ENCODE assay signal across 8 cellular contexts in genomic region chr19:611506-611869, GRCh38. TPM values are rescaled to one million over a fixed set of nuclear protein-coding genes. Genes with fewer than 3 reads are reported as not detected.
DNase-seq lines count a peak whose midpoint lies in the region; ATAC-seq and TF ChIP-seq lines count a peak whose summit lies in the region.

No MANE protein-coding gene starts in this region.

- H3K9me2 ChIP-seq in MM.1S (replicated peaks; ENCODE audit: insufficient read depth, low read length) = no peaks in the 10 kb centered on the region

- no peak overlapping the region for H2AFZ ChIP-seq in MM.1S (ENCODE audit: low read length)

- H3K4me3 ChIP-seq in effector memory CD4-positive, alpha-beta T cell (ENCODE audit: insufficient read depth, low read depth, low read length, poor library complexity, severe bottlenecking) = peak overlapping the region; percentile 56
- no peak overlapping the region for H3K4me3 ChIP-seq in MM.1S (ENCODE audit: low read length)
- H3K4me3 ChIP-seq in H7 (ENCODE audit: insufficient read depth, low read depth, low read length) = no peak overlapping the region
- no peak overlapping the region for H3K4me3 ChIP-seq in right cardiac atrium (ENCODE audit: low read length)

- H3K9ac ChIP-seq in MM.1S (ENCODE audit: low read length) = no peak overlapping the region

- no peaks in the 10 kb centered on the region for H3K9me3 ChIP-seq in effector memory CD4-positive, alpha-beta T cell (ENCODE audit: control insufficient read depth, low read length)
- H3K9me3 ChIP-seq in MM.1S (replicated peaks; ENCODE audit: insufficient read depth, low read length) = no peaks in the 10 kb centered on the region
- no peaks in the 10 kb centered on the region for H3K9me3 ChIP-seq in right cardiac atrium (ENCODE audit: control insufficient read depth, low read length)

- no peaks in the 10 kb centered on the region for H3K27me3 ChIP-seq in effector memory CD4-positive, alpha-beta T cell (replicated peaks; ENCODE audit: control insufficient read depth, insufficient read depth, low read length, poor library complexity, severe bottlenecking)
- H3K27me3 ChIP-seq in MM.1S (replicated peaks; ENCODE audit: insufficient read depth, low read length) = peaks cover 8% of the 10 kb centered on the region; the same call in 1 of the 2 replicates
- H3K27me3 ChIP-seq in H7 (ENCODE audit: control insufficient read depth, insufficient read depth, low read length) = no peaks in the 10 kb centered on the region
- H3K27me3 ChIP-seq in right cardiac atrium (ENCODE audit: control insufficient read depth, insufficient read depth) = no peaks in the 10 kb centered on the region

- TF ChIP-seq CTCF in MM.1S (IDR thresholded peaks at IDR 0.05; ENCODE audit: low read length) = no peak

- peak; percentile 99 for DNase-seq in H4 (ENCODE audit: low spot score)
- peak; percentile 52 to 61 for DNase-seq in activated CD4-positive, alpha-beta T cell treated with anti-CD3 and anti-CD28 coated beads for 24 hours (ENCODE audit: low read depth in 2 of 2)
- DNase-seq in effector memory CD4-positive, alpha-beta T cell = peak in 2 of 3 donors; percentile 51 to 57
- peak; percentile 51 to 76 (median 56) for DNase-seq in stimulated activated CD4-positive, alpha-beta T cell treated with anti-CD3 and anti-CD28 coated beads, TNF-alpha, amount 100 ng/mL, for 24 hours (ENCODE audit: low read depth in 3 of 3)
- DNase-seq in KG1 (lab: John Stamatoyannopoulos, UW) = no peak
- no peak for DNase-seq in MM.1S
- DNase-seq in H7 = no peak
- DNase-seq in right cardiac atrium = no peak

- H3K4me2 ChIP-seq in MM.1S (ENCODE audit: low read depth, low read length) = no peak overlapping the region

- ATAC-seq in right cardiac atrium = no peak

- 0 out of 2 replicates have a peak, but pooled peaks cover 2% of the 10 kb centered on the region for H3F3A ChIP-seq in MM.1S (ENCODE audit: insufficient read depth, low read length)

- 54% methylated on average over 12 of the region's 12 CpGs for WGBS in right cardiac atrium

- no peaks in the 10 kb centered on the region for H4K20me1 ChIP-seq in MM.1S (ENCODE audit: insufficient read depth, low read length)

- H3K79me2 ChIP-seq in MM.1S (ENCODE audit: low read length) = no peaks in the 10 kb centered on the region

- no peaks in the 10 kb centered on the region for H3K36me3 ChIP-seq in effector memory CD4-positive, alpha-beta T cell (ENCODE audit: control insufficient read depth, insufficient read depth, low read length)
- H3K36me3 ChIP-seq in MM.1S (replicated peaks; ENCODE audit: insufficient read depth, low read length) = no peaks in the 10 kb centered on the region
- H3K36me3 ChIP-seq in H7 (replicated peaks; ENCODE audit: control insufficient read depth, insufficient read depth, low read length) = peaks cover 1% of the 10 kb centered on the region; the same call in 1 of the 2 replicates

- intact Hi-C loops in right cardiac atrium (cut with DNase I) = no loop called here

- peaks cover 25% of the 10 kb centered on the region for H3K4me1 ChIP-seq in effector memory CD4-positive, alpha-beta T cell (ENCODE audit: control insufficient read depth, insufficient read depth, low read length, poor library complexity, severe bottlenecking)
- H3K4me1 ChIP-seq in MM.1S (ENCODE audit: low read length) = no peaks in the 10 kb centered on the region
- no peaks in the 10 kb centered on the region for H3K4me1 ChIP-seq in right cardiac atrium (ENCODE audit: control insufficient read depth, insufficient read depth, low read length)

- peak overlapping the region; percentile 69 for H3K27ac ChIP-seq in effector memory CD4-positive, alpha-beta T cell (ENCODE audit: insufficient read depth, low read length, poor library complexity, severe bottlenecking)
- H3K27ac ChIP-seq in MM.1S (ENCODE audit: low read length) (no peak overlapping the region), right cardiac atrium (ENCODE audit: low read length) (no peak overlapping the region)

RNA-seq across cellular contexts. Expression of gene HCN2, which starts 21.8 kb away (rescaled TPM):
- total RNA-seq in H4 (2014; rRNA removed; shearing (Covaris generic)) = 4.5 and 4.6 TPM in 2 replicates
- 1.8 and 3.1 TPM in 2 replicates for total RNA-seq in H7 (2014; rRNA removed; shearing (Covaris generic))
- total RNA-seq in right cardiac atrium = 10 to 100 TPM; 15.8 to 24.7 (median 21.7) TPM
- polyA plus RNA-seq in right cardiac atrium = 19.3 TPM

RNA-seq across cellular contexts. Expression of gene POLRMT, which starts 21.8 kb away (rescaled TPM):
- total RNA-seq in H4 (2014; rRNA removed; shearing (Covaris generic)) = 19.9 and 21.5 TPM in 2 replicates
- total RNA-seq in H7 (2014; rRNA removed; shearing (Covaris generic)) = 120 and 128 TPM in 2 replicates
- 10 to 100 TPM; 36.1 to 46.4 (median 45.1) TPM for total RNA-seq in right cardiac atrium
- polyA plus RNA-seq in right cardiac atrium = 36.8 TPM

RNA-seq across cellular contexts. Expression of gene FGF22, which starts 28.2 kb away (rescaled TPM):
- total RNA-seq in H4 (2014; rRNA removed; shearing (Covaris generic)) = not detected in 2 replicates
- not detected in 2 replicates for total RNA-seq in H7 (2014; rRNA removed; shearing (Covaris generic))
- total RNA-seq in right cardiac atrium = under 1 TPM in 3 of 4 donors, not detected in 1; 0.15 to 0.34 (median 0.17) TPM
- 0.23 TPM for polyA plus RNA-seq in right cardiac atrium

RNA-seq across cellular contexts. Expression of gene BSG, which starts 39.1 kb away (rescaled TPM):
- 587 and 617 TPM in 2 replicates for total RNA-seq in H4 (2014; rRNA removed; shearing (Covaris generic))
- 1,035 and 1,167 TPM in 2 replicates for total RNA-seq in H7 (2014; rRNA removed; shearing (Covaris generic))
- 1,000 to 10,000 TPM; 1,142 to 1,510 (median 1,274) TPM for total RNA-seq in right cardiac atrium
- 1,705 TPM for polyA plus RNA-seq in right cardiac atrium

RNA-seq across cellular contexts. Expression of gene RNF126, which starts 51.5 kb away (rescaled TPM):
- 23.8 and 27.4 TPM in 2 replicates for total RNA-seq in H4 (2014; rRNA removed; shearing (Covaris generic))
- 119 and 128 TPM in 2 replicates for total RNA-seq in H7 (2014; rRNA removed; shearing (Covaris generic))
- total RNA-seq in right cardiac atrium = 10 to 100 TPM; 21.7 to 37.6 (median 28.0) TPM
- polyA plus RNA-seq in right cardiac atrium = 24.5 TPM

Comparison
In these comparisons a context has a peak if more than half of its experiments do, and no peak if none do; other contexts are left out.
1. DNase-seq: peak in H4 (single experiment), activated CD4-positive, alpha-beta T cell treated with anti-CD3 and anti-CD28 coated beads for 24 hours (2 of 2), effector memory CD4-positive, alpha-beta T cell (2 of 3) and stimulated activated CD4-positive, alpha-beta T cell treated with anti-CD3 and anti-CD28 coated beads, TNF-alpha, amount 100 ng/mL, for 24 hours (3 of 3); none in KG1 (single experiment), MM.1S (single experiment), H7 (single experiment) and right cardiac atrium (0 of 3).